In the genomic region with DNA sequence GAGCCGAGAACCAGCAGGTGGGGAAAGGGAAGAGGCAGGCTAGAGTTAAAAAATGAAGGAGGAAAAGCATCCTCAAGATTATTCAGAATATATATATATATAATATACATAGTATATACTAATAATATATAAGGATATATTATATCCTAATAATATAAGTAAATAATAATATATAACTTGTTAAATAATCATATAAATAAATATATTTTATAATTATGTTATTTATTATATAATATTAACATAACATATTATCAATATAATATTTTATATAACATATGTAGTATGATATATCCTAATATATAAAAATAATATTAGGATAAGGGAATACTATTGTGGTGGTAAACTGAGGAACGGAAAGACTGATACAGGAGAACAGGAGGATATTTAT, we compare ENCODE assay signal across 24 cellular contexts.
"Had no signal": no experiment of that assay in that cellular context is flagged by ENCODE, and none has a peak within 500 bp of the region (broad histone marks: within the 10 kb centered on the region; RNA-seq: fewer than 3 reads in every experiment).

No MANE protein-coding gene starts in this region.

- H3K36me3 ChIP-seq: brain microvascular endothelial cell, heart right ventricle, left ventricle myocardium inferior, spleen, transverse colon had no signal

- H3K27me3 ChIP-seq: brain microvascular endothelial cell, testis had no signal

- DNase-seq: activated CD4-positive, alpha-beta T cell treated with anti-CD3 and anti-CD28 coated beads for 4 hours; activated CD4-positive, alpha-beta T cell treated with anti-CD3 and anti-CD28 coated beads, Interleukin-2, amount 50 U/mL, for 48 hours; activated CD8-positive, alpha-beta memory T cell treated with anti-CD3 and anti-CD28 coated beads, Interleukin-2, amount 50 U/mL, for 4 hours; activated effector memory CD4-positive, alpha-beta T cell treated with anti-CD3 and anti-CD28 coated beads, Interleukin-2, amount 50 U/mL, for 16 hours; activated naive CD4-positive, alpha-beta T cell treated with anti-CD3 and anti-CD28 coated beads, Interleukin-2, amount 50 U/mL, for 16 hours; activated T-cell treated with anti-CD3 and anti-CD28 coated beads, Interleukin-2, amount 50 U/mL, for 1 hour; amniotic stem cell; brain microvascular endothelial cell; endodermal cell; foreskin fibroblast; heart right ventricle; left ventricle myocardium inferior; mucosa of descending colon; posterior cingulate gyrus; right cardiac atrium; spleen; stimulated activated naive CD4-positive, alpha-beta T cell treated with Interleukin-2 at 50 U/mL for 16 hours; T-helper 9 cell; testis; transverse colon had no signal

- FAIRE-seq: astrocyte, islet of Langerhans had no signal

- H3K27ac ChIP-seq: brain microvascular endothelial cell, heart right ventricle, left ventricle myocardium inferior, testis, transverse colon had no signal

- H3K4me1 ChIP-seq: heart right ventricle, left ventricle myocardium inferior, spleen, testis, transverse colon had no signal

- H3K4me3 ChIP-seq: heart right ventricle, left ventricle myocardium inferior, mucosa of descending colon, spleen, testis, transverse colon had no signal

- H3K9me3 ChIP-seq: testis had no signal

- ATAC-seq: esophagus mucosa; heart right ventricle; mucosa of descending colon; natural killer cell treated with Interleukin-12 subunit alpha and Interleukin-12 subunit beta and Interleukin-15 and Interleukin-18, amount 100 ng/mL, for 72 hours; right cardiac atrium had no signal
